11 cellular contexts compared by ENCODE assay signal in the genomic region with DNA sequence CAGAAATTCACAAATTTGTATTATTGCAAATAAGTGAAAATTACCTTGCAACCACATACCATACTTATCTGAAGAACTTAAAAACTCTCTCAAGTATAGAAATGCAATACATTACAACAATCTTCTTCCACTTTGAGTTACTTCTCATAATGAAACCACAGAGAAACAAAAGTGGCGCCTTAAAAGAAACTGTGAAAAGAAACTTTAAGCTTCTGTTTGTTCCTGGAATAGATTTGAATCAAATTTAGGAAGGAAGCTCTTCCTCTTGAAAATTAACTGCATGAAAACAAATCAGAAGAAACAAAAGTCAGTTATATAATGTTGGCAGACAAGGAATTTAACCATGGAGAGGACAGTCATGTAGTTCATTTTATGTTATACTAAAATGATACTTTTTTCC. TPM values are rescaled to one million over a fixed set of nuclear protein-coding genes. Genes with fewer than 3 reads are reported as not detected.
DNase-seq lines count a peak whose midpoint lies in the region; ATAC-seq, FAIRE-seq and TF ChIP-seq lines count a peak whose summit lies in the region.
"Had no signal": no experiment of that assay in that cellular context is flagged by ENCODE, and none has a peak within 500 bp of the region (broad histone marks: within the 10 kb centered on the region; RNA-seq: fewer than 3 reads in every experiment).

No MANE protein-coding gene starts in this region.

- intact Hi-C loops in left ventricle myocardium superior (cut with micrococcal nuclease) = no loop called here

- no peak for TF ChIP-seq CTCF in Loucy (conservative IDR thresholded peaks at IDR 0.05; ENCODE audit: low read length)

- no peak overlapping the region for H3K27ac ChIP-seq in GM23248

- peak; percentile 64 for DNase-seq in medulla oblongata (ENCODE audit: extremely low spot score)
- no peak for DNase-seq in NCI-H69 (lab: John Stamatoyannopoulos, UW)
- no peak for DNase-seq in H54 (ENCODE audit: insufficient read length, low spot score)
- DNase-seq in left ventricle myocardium superior = no peak
- DNase-seq in GM23248 = no peak

- no peak for FAIRE-seq in H54 (lab: Jason Lieb, UNC)
- FAIRE-seq: H1 had no signal

- H3K9me2 ChIP-seq in Loucy (replicated peaks; ENCODE audit: low read depth, low read length) (no peaks in the 10 kb centered on the region), GM23248 (ENCODE audit: insufficient read depth) (no peaks in the 10 kb centered on the region)

- TF ChIP-seq POLR2A in H54 (IDR thresholded peaks at IDR 0.05; ENCODE audit: low read depth, low read length) = no peak

- H2AFZ ChIP-seq in Loucy (ENCODE audit: low read length) (0 out of 2 replicates have a peak overlapping the region, but pooled peaks have one; percentile 4), GM23248 (no peak overlapping the region; the same call in 1 of the 2 replicates)

- H3K79me2 ChIP-seq in Loucy (ENCODE audit: insufficient read depth, low read length) = no peaks in the 10 kb centered on the region
- H3K79me2 ChIP-seq in GM23248 (ENCODE audit: insufficient read depth) = no peaks in the 10 kb centered on the region

- H3K9ac ChIP-seq in Loucy (ENCODE audit: low read depth, low read length, poor library complexity, severe bottlenecking) = no peak overlapping the region
- H3K9ac ChIP-seq in GM23248 = no peak overlapping the region

- peak; percentile 88 for ATAC-seq in GM18867 (IDR thresholded peaks at IDR 0.05; ENCODE audit: unreplicated experiment)
- ATAC-seq in GM21786 (IDR thresholded peaks at IDR 0.05; ENCODE audit: unreplicated experiment) = peak; percentile 87
- no peak for ATAC-seq in left ventricle myocardium superior

- H3F3A ChIP-seq in Loucy (ENCODE audit: low read depth) (no peaks in the 10 kb centered on the region), GM23248 (ENCODE audit: insufficient read depth) (no peaks in the 10 kb centered on the region)

- no peaks in the 10 kb centered on the region for H3K27me3 ChIP-seq in Loucy (ENCODE audit: insufficient read depth, low read length, poor library complexity, severe bottlenecking)
- no peaks in the 10 kb centered on the region for H3K27me3 ChIP-seq in GM23248 (replicated peaks; ENCODE audit: insufficient read depth)

- 58 to 67% methylated on average over 1 of the region's 1 CpG for WGBS in GM23248 (ENCODE audit: low coverage in 1 of 2, low lambda C conversion rate in 2 of 2, missing lambda C conversion rate in 2 of 2), 2 experiments

- H3K4me3 ChIP-seq in Loucy (ENCODE audit: low read length, poor library complexity, severe bottlenecking) (no peak overlapping the region), GM23248 (no peak overlapping the region)

- H3K36me3 ChIP-seq in Loucy (ENCODE audit: insufficient read depth, low read length) = no peaks in the 10 kb centered on the region
- no peaks in the 10 kb centered on the region for H3K36me3 ChIP-seq in GM23248 (ENCODE audit: low read depth)

- H3K9me3 ChIP-seq in Loucy (ENCODE audit: insufficient read depth, low read depth, low read length) (no peaks in the 10 kb centered on the region), GM23248 (ENCODE audit: low read depth) (no peaks in the 10 kb centered on the region)

- in situ Hi-C loops in GM23248 (cut with MboI) = no loop called here

- H4K20me1 ChIP-seq in Loucy (ENCODE audit: insufficient read depth, low read length, poor library complexity, severe bottlenecking) = no peaks in the 10 kb centered on the region
- no peaks in the 10 kb centered on the region for H4K20me1 ChIP-seq in GM23248 (ENCODE audit: insufficient read depth)

- H3K4me2 ChIP-seq in Loucy (ENCODE audit: low read depth, low read length, poor library complexity, severe bottlenecking) = peak overlapping the region; percentile 11
- no peak overlapping the region for H3K4me2 ChIP-seq in GM23248 (ENCODE audit: unreplicated experiment)

- H3K4me1 ChIP-seq in Loucy (ENCODE audit: insufficient read depth, low read length, poor library complexity, severe bottlenecking) (peaks cover 14% of the 10 kb centered on the region), GM23248 (ENCODE audit: insufficient read depth) (no peaks in the 10 kb centered on the region)

RNA-seq across cellular contexts. Expression of gene TNFSF10, which starts 57.5 kb away (rescaled TPM):
- total RNA-seq in left ventricle myocardium superior = 18.8 TPM
- 0.63 TPM in 1 of 2 replicates, not detected in the other for total RNA-seq in GM23248 (2014; rRNA removed; shearing (Covaris generic))
- not detected in 2 replicates for polyA plus RNA-seq in GM23248 (2016; fragmentation: Nextera tagmentation; extraction: Ambion mirVana)
- total RNA-seq: H1, myocyte, SK-MEL-5 had no signal

Comparison
In these comparisons a context has a peak if more than half of its experiments do, and no peak if none do; other contexts are left out.
1. RNA of gene TNFSF10, which starts 57.5 kb away (total RNA-seq): 18.8 TPM in left ventricle myocardium superior (single experiment); 0.63 TPM in GM23248; every median in the first group is over 10 times any median in the second.